8 cellular contexts compared by ENCODE assay signal in the genomic region with DNA sequence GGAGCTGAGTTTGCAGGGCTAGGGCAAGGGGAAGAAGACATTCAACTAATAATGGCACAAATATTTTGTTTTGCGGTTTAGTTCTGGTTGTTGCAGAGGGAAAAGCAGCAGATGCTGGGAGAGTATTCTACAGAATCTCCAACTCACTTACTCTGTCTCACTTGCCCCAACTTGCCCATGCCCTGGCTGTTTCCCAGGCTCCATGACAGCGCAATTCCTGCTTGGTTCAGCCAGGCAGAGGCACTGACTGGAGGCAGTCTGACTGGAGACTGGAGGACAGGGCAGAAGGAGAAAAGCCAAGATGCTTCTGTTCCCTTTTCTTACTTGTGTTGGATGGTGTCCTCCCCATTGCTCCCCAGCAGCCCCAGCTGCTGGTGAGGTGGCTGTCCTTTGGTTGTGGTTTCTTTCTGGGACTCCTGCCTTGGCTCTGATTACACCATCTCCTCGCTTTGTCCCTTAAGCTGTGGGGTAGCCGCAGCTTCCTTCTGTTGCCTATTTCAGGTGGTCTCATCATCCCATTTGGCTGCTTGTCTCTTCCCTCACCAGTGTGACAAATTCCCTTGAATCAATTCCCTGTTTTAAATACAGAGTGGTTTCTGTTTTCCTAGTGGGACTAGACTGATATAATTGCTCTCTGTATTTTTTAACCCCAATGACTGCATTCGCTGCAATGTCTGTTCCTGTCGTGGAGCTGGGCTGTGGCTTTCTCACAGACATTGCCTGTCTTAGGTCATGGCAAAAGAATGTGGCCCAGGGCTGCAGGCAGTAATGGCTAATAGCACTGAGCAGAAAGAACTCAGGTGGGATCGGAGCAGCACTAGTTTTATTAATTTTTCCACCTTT. TPM values are rescaled to one million over a fixed set of nuclear protein-coding genes. Genes with fewer than 3 reads are reported as not detected.
DNase-seq lines count a peak whose midpoint lies in the region; ATAC-seq and TF ChIP-seq lines count a peak whose summit lies in the region.

No MANE protein-coding gene starts in this region.

- 52% methylated on average over 7 of the region's 7 CpGs for WGBS in SK-N-SH (ENCODE audit: low lambda C conversion rate)
- WGBS in spleen, 5 donors: 76 to 92% (median 86%) methylated on average over 7 of the region's 7 CpGs

- peaks cover 7% of the 10 kb centered on the region for H3F3A ChIP-seq in SK-N-SH (replicated peaks; ENCODE audit: insufficient read depth)

- H3K27ac ChIP-seq in SK-N-SH (ENCODE audit: low read depth in 2 of 2, low read length in 1 of 2) (peak overlapping the region; percentile 67 to 71), spleen (no peak overlapping the region)

- peak overlapping the region; percentile 45; the same call in 1 of the 2 replicates for H3K4me2 ChIP-seq in SK-N-SH

- no peaks in the 10 kb centered on the region for H3K79me2 ChIP-seq in SK-N-SH (ENCODE audit: insufficient read depth)

- no peak overlapping the region for H3K4me3 Mint-ChIP-seq in activated T-helper 1 cell treated with anti-CD3 and anti-CD28 coated beads, Interleukin-12 subunit alpha, Interleukin-12 subunit beta, Interleukin-2, Interleukin-4 antibody, amounts not matched to agents 30 ng/mL and 10 ng/mL and 1 ng/mL, durations not matched to agents 14 hours and 24 hours and 36 hours

- POLR2A ChIA-PET in SK-N-SH (lab: Yijun Ruan, JAX): no interaction called here

- H3K9me3 Mint-ChIP-seq in activated T-helper 1 cell treated with anti-CD3 and anti-CD28 coated beads, Interleukin-12 subunit alpha, Interleukin-12 subunit beta, Interleukin-2, Interleukin-4 antibody, amounts not matched to agents 30 ng/mL and 10 ng/mL and 1 ng/mL, durations not matched to agents 14 hours and 24 hours and 36 hours: no peaks in the 10 kb centered on the region

- H3K4me1 Mint-ChIP-seq in activated T-helper 1 cell treated with anti-CD3 and anti-CD28 coated beads, Interleukin-12 subunit alpha, Interleukin-12 subunit beta, Interleukin-2, Interleukin-4 antibody, amounts not matched to agents 30 ng/mL and 10 ng/mL and 1 ng/mL, durations not matched to agents 14 hours and 24 hours and 36 hours (ENCODE audit: low read depth): no peaks in the 10 kb centered on the region

- no peak overlapping the region for H3K4me3 ChIP-seq in SK-N-SH (ENCODE audit: low read depth in 2 of 2, low read length in 1 of 2)
- H3K4me3 ChIP-seq in spleen: no peak overlapping the region

- H3K9ac ChIP-seq in SK-N-SH: peak overlapping the region; percentile 15; the same call in 1 of the 2 replicates

- intact Hi-C loops in activated T-helper 1 cell treated with anti-CD3 and anti-CD28 coated beads, Interleukin-12 subunit alpha, Interleukin-12 subunit beta, Interleukin-2, Interleukin-4 antibody, amounts not matched to agents 30 ng/mL and 10 ng/mL and 1 ng/mL, durations not matched to agents 14 hours and 24 hours and 36 hours (cut with micrococcal nuclease): no loop called here
- intact Hi-C loops in spleen (cut with DNase I; ENCODE audit: low total_unique reads): no loop called here

- no peak for TF ChIP-seq RAD21 in SK-N-SH (IDR thresholded peaks at IDR 0.05; ENCODE audit: low read length)

- H2AFZ ChIP-seq in SK-N-SH (ENCODE audit: low read depth): peak overlapping the region; percentile 63

- no peaks in the 10 kb centered on the region for H3K9me2 ChIP-seq in SK-N-SH

- H4K20me1 ChIP-seq in SK-N-SH (ENCODE audit: insufficient read depth): no peaks in the 10 kb centered on the region

- H3K36me3 Mint-ChIP-seq in activated T-helper 1 cell treated with anti-CD3 and anti-CD28 coated beads, Interleukin-12 subunit alpha, Interleukin-12 subunit beta, Interleukin-2, Interleukin-4 antibody, amounts not matched to agents 30 ng/mL and 10 ng/mL and 1 ng/mL, durations not matched to agents 14 hours and 24 hours and 36 hours (ENCODE audit: low read depth): no peaks in the 10 kb centered on the region

- no peak for TF ChIP-seq CTCF in SK-N-SH (IDR thresholded peaks at IDR 0.05)
- no peak for TF ChIP-seq CTCF in spleen (IDR thresholded peaks at IDR 0.05 in 8 of 11, conservative IDR thresholded peaks at IDR 0.05 in 3 of 11)

- H3K27ac Mint-ChIP-seq in activated T-helper 1 cell treated with anti-CD3 and anti-CD28 coated beads, Interleukin-12 subunit alpha, Interleukin-12 subunit beta, Interleukin-2, Interleukin-4 antibody, amounts not matched to agents 30 ng/mL and 10 ng/mL and 1 ng/mL, durations not matched to agents 14 hours and 24 hours and 36 hours: no peak overlapping the region

- H3K4me1 ChIP-seq in SK-N-SH (ENCODE audit: control insufficient read depth in 1 of 2, insufficient read depth in 2 of 2, low read depth in 1 of 2, low read length in 1 of 2): peaks cover 0 to 50% of the 10 kb centered on the region in 2 experiments; a peak in 2 of 4 replicates
- peaks cover 0 to 10% (median 0%) of the 10 kb centered on the region in 6 donors for H3K4me1 ChIP-seq in spleen

- H3K36me3 ChIP-seq in SK-N-SH (replicated peaks in 1 of 2; ENCODE audit: control insufficient read depth in 1 of 2, insufficient read depth in 2 of 2, low read length in 1 of 2) (no peaks in the 10 kb centered on the region), spleen (no peaks in the 10 kb centered on the region)

- no peaks in the 10 kb centered on the region for H3K27me3 ChIP-seq in SK-N-SH (ENCODE audit: insufficient read depth)
- no peaks in the 10 kb centered on the region for H3K27me3 ChIP-seq in spleen (replicated peaks in 1 of 7)

- ATAC-seq in HG02763 (IDR thresholded peaks at IDR 0.05; ENCODE audit: unreplicated experiment): no peak

- TF ChIP-seq POLR2A in spleen (IDR thresholded peaks at IDR 0.05): no peak

- CTCF ChIA-PET in SK-N-SH (lab: Yijun Ruan, JAX): no interaction called here

- no peaks in the 10 kb centered on the region for H3K9me3 ChIP-seq in SK-N-SH
- no peaks in the 10 kb centered on the region for H3K9me3 ChIP-seq in spleen

- TF ChIP-seq EP300 in SK-N-SH (IDR thresholded peaks at IDR 0.05; ENCODE audit: borderline replicate concordance in 1 of 2, low read depth in 1 of 2, low read length in 1 of 2): no peak

- DNase-seq in SIG-M5 treated with dmso at 0.1 percent for 504 hours (lab: John Stamatoyannopoulos, UW; ENCODE audit: unreplicated experiment): peak; percentile 31
- no peak for DNase-seq in SIG-M5 (lab: John Stamatoyannopoulos, UW)
- DNase-seq in SK-N-SH: no peak
- peak; percentile 64 for DNase-seq in foreskin melanocyte
- DNase-seq in superior temporal gyrus (ENCODE audit: extremely low spot score): peak; percentile 7
- DNase-seq in activated T-helper 1 cell treated with anti-CD3 and anti-CD28 coated beads, Interleukin-12 subunit alpha, Interleukin-12 subunit beta, Interleukin-2, Interleukin-4 antibody, amounts not matched to agents 30 ng/mL and 10 ng/mL and 1 ng/mL, durations not matched to agents 14 hours and 24 hours and 36 hours (ENCODE audit: low spot score): no peak
- no peak for DNase-seq in spleen

- H3K27me3 Mint-ChIP-seq in activated T-helper 1 cell treated with anti-CD3 and anti-CD28 coated beads, Interleukin-12 subunit alpha, Interleukin-12 subunit beta, Interleukin-2, Interleukin-4 antibody, amounts not matched to agents 30 ng/mL and 10 ng/mL and 1 ng/mL, durations not matched to agents 14 hours and 24 hours and 36 hours (ENCODE audit: insufficient read depth): peaks cover 3% of the 10 kb centered on the region

TF ChIP-seq in SK-N-SH, 30 proteins besides CTCF, POLR2A, EP300 and RAD21:
- TF ChIP-seq GABPA (IDR thresholded peaks at IDR 0.05; ENCODE audit: low read depth) (no peak), FOSL2 (IDR thresholded peaks at IDR 0.05; ENCODE audit: borderline replicate concordance, low read depth) (peak; percentile 33; the same call in 1 of the 2 replicates), TCF12 (IDR thresholded peaks at IDR 0.05) (peak; percentile 39; the same call in 1 of the 2 replicates), JUND (IDR thresholded peaks at IDR 0.05) (0 out of 2 replicates have a peak, but pooled peaks have one; percentile 41), SIN3A (IDR thresholded peaks at IDR 0.05; ENCODE audit: borderline replicate concordance, low read depth, low read length) (0 out of 2 replicates have a peak, but pooled peaks have one; percentile 30), FOXJ3 (CRISPR knock-in tag; IDR thresholded peaks at IDR 0.05) (no peak)

RNA-seq across cellular contexts. Expression of a gene that starts 24.2 kb away (rescaled TPM):
- polyA plus RNA-seq in SK-N-SH (2012; rRNA removed) (0.54 and 1.2 TPM in 2 replicates), spleen (10 to 100 TPM; 12.2 to 16.5 (median 13.6) TPM)
- polyA plus RNA-seq in SK-N-SH (2012; cell fraction: cytosol; rRNA removed): 1.3 and 2.6 TPM in 2 replicates
- 0.52 and 0.69 TPM in 2 replicates for polyA plus RNA-seq in SK-N-SH (2012; cell fraction: nucleus; rRNA removed)
- total RNA-seq in activated T-helper 1 cell treated with anti-CD3 and anti-CD28 coated beads, Interleukin-12 subunit alpha, Interleukin-12 subunit beta, Interleukin-2, Interleukin-4 antibody, amounts not matched to agents 30 ng/mL and 10 ng/mL and 1 ng/mL, durations not matched to agents 14 hours and 24 hours and 36 hours: 1.6 and 2.3 TPM in 2 replicates
- total RNA-seq in spleen: 10 to 100 TPM in 5 of 7 donors, 1 to 10 TPM in 2; 4.4 to 55.6 (median 31.6) TPM

Comparison
In these comparisons a context has a peak if more than half of its experiments do, and no peak if none do; other contexts are left out.
1. DNase-seq: peak in SIG-M5 treated with dmso at 0.1 percent for 504 hours (single experiment), foreskin melanocyte (single experiment) and superior temporal gyrus (single experiment); none in SIG-M5 (single experiment), SK-N-SH (single experiment), activated T-helper 1 cell treated with anti-CD3 and anti-CD28 coated beads, Interleukin-12 subunit alpha, Interleukin-12 subunit beta, Interleukin-2, Interleukin-4 antibody, amounts not matched to agents 30 ng/mL and 10 ng/mL and 1 ng/mL, durations not matched to agents 14 hours and 24 hours and 36 hours (single experiment) and spleen (single experiment).
2. H3K27ac ChIP-seq: peak in SK-N-SH (2 of 2); none in spleen (0 of 8).